Comparison of ENCODE assay signal across 9 cellular contexts in the genomic region with DNA sequence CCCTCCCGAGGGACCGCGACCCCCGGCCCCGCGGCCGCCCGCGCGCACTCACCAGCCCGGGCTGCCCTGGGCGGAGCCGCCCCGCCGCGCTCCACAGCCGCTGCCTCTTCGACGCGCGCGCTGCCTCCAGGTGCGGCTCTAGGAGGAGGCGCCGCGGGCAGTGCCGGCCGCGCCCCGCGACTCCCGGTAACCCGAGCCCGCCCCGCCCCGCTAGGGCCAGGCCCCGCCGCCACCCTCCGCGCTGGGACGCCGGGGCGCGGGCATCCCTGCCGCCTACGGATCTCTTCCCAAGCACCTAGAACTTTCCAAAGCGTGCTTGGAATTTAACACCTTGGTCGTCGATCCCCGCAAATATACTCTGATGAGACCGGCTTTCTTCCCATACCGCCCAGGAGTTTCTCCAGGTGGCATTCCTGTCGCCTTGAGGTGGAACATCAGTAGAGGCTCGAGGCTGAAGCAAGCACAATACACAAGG. TPM values are rescaled to one million over a fixed set of nuclear protein-coding genes. Genes with fewer than 3 reads are reported as not detected.
DNase-seq lines count a peak whose midpoint lies in the region; ATAC-seq and TF ChIP-seq lines count a peak whose summit lies in the region.
"Had no signal": no experiment of that assay in that cellular context is flagged by ENCODE, and none has a peak within 500 bp of the region (broad histone marks: within the 10 kb centered on the region; RNA-seq: fewer than 3 reads in every experiment).

Gene SLC26A5, minus strand, starts transcription at position 162 of the 475 bp plus-strand sequence. CDS start 24,693 bp downstream, outside the sequence.

- H3K27ac Mint-ChIP-seq in T-helper 17 cell (no peak within 1 kb of the TSS), osteocyte (ENCODE audit: unreplicated experiment) (no peak within 1 kb of the TSS)

- H3K27ac ChIP-seq in fibroblast of lung (ENCODE audit: insufficient read depth, low read length): no peak within 1 kb of the TSS

- in situ Hi-C loops in Caki2 (cut with HindIII; ENCODE audit: low pct_unique_long_range_greater_than_20kb, low sequenced_read_pairs): no loop called here

- no peaks in the 10 kb centered on the region for H3K4me1 ChIP-seq in fibroblast of lung (ENCODE audit: control insufficient read depth, extremely low read depth, insufficient read depth, low read length)

- DNase-seq in Caki2 (ENCODE audit: low read depth) (peak; percentile 27), T-helper 17 cell (no peak), fibroblast of lung (ENCODE audit: low read depth in 2 of 2) (no peak), osteocyte (ENCODE audit: extremely low spot score, unreplicated experiment) (no peak), GOT3 (lab: John Stamatoyannopoulos, UW) (no peak)

- H3K9me3 ChIP-seq in T-helper 17 cell (ENCODE audit: control insufficient read depth, low read length, poor library complexity, severe bottlenecking): no peaks in the 10 kb centered on the region
- no peaks in the 10 kb centered on the region for H3K9me3 ChIP-seq in fibroblast of lung (ENCODE audit: control insufficient read depth, insufficient read depth, low read depth, low read length)

- H3K4me2 ChIP-seq in fibroblast of lung (ENCODE audit: extremely low read depth, insufficient read depth, low read length): peak within 1 kb of the TSS; percentile 83

- peak within 1 kb of the TSS; percentile 82 for H3K4me3 Mint-ChIP-seq in T-helper 17 cell
- H3K4me3 Mint-ChIP-seq in osteocyte (ENCODE audit: unreplicated experiment): peak within 1 kb of the TSS; percentile 70

- H3K9ac ChIP-seq in fibroblast of lung (ENCODE audit: insufficient read depth, low read length): no peak within 1 kb of the TSS

- no peaks in the 10 kb centered on the region for H4K20me1 ChIP-seq in fibroblast of lung (ENCODE audit: control insufficient read depth, extremely low read depth, insufficient read depth, low read length)

- H3K4me3 ChIP-seq in fibroblast of lung (replicated peaks in 1 of 4; ENCODE audit: control extremely low read depth in 1 of 4, insufficient read depth in 1 of 4, low read depth in 3 of 4, low read length in 4 of 4): peak within 1 kb of the TSS; percentile 6 to 53 (median 28)

- H3K27me3 Mint-ChIP-seq in T-helper 17 cell (peaks cover 70% of the 10 kb centered on the region), osteocyte (ENCODE audit: unreplicated experiment) (peaks cover 72% of the 10 kb centered on the region)

- H3K79me2 ChIP-seq in fibroblast of lung (ENCODE audit: control insufficient read depth, insufficient read depth, low read length): no peaks in the 10 kb centered on the region

- H3K36me3 Mint-ChIP-seq in T-helper 17 cell (ENCODE audit: low read depth) (no peaks in the 10 kb centered on the region), osteocyte (ENCODE audit: unreplicated experiment) (no peaks in the 10 kb centered on the region)

- H3K4me1 Mint-ChIP-seq in T-helper 17 cell (peaks cover 9% of the 10 kb centered on the region), osteocyte (ENCODE audit: unreplicated experiment) (peaks cover 7% of the 10 kb centered on the region)

- no peaks in the 10 kb centered on the region for H3K36me3 ChIP-seq in fibroblast of lung (ENCODE audit: control insufficient read depth, insufficient read depth, low read length)

- TF ChIP-seq CTCF in fibroblast of lung (conservative IDR thresholded peaks at IDR 0.05 in 1 of 2, IDR thresholded peaks at IDR 0.05 in 1 of 2; ENCODE audit: low read depth in 1 of 2, low read length in 2 of 2) (no peak), osteocyte (IDR thresholded peaks at IDR 0.05) (no peak)

- peaks cover under 1% of the 10 kb centered on the region for H3K9me3 Mint-ChIP-seq in osteocyte (ENCODE audit: unreplicated experiment)

- peaks cover 28% of the 10 kb centered on the region for H3K27me3 ChIP-seq in fibroblast of lung (ENCODE audit: control insufficient read depth, insufficient read depth, low read length)

- H2AFZ ChIP-seq in fibroblast of lung (ENCODE audit: low read length): peak within 1 kb of the TSS; percentile 34

- ATAC-seq in HG02642 (IDR thresholded peaks at IDR 0.05; ENCODE audit: poor library complexity, unreplicated experiment) (peak; percentile 59), T-helper 17 cell (peak; percentile 64), HG02970 (IDR thresholded peaks at IDR 0.05; ENCODE audit: low FRiP score, unreplicated experiment) (no peak), HG03196 (IDR thresholded peaks at IDR 0.05; ENCODE audit: unreplicated experiment) (no peak)

RNA-seq across cellular contexts. Expression of gene SLC26A5, which starts in this region (rescaled TPM):
- total RNA-seq in Caki2 (2014; rRNA removed; shearing (Covaris generic); ENCODE audit: low replicate concordance): not detected in 2 replicates
- total RNA-seq in T-helper 17 cell (not detected), fibroblast of lung (not detected in 2 replicates), osteocyte (not detected in 2 replicates)
- polyA plus RNA-seq in fibroblast of lung: not detected in 2 replicates
- polyA plus RNA-seq in fibroblast of lung (2012): not detected in 2 replicates
- not detected in 2 replicates for polyA minus RNA-seq in fibroblast of lung (ENCODE audit: low replicate concordance)
- total RNA-seq: mononuclear cell had no signal

Comparison
In these comparisons a context has a peak if more than half of its experiments do, and no peak if none do; other contexts are left out.
1. Peak in DNase-seq in Caki2; RNA of the gene not detected or under 1 TPM.
2. Peak in ATAC-seq in T-helper 17 cell; RNA of the gene not detected or under 1 TPM.